In the genomic region with DNA sequence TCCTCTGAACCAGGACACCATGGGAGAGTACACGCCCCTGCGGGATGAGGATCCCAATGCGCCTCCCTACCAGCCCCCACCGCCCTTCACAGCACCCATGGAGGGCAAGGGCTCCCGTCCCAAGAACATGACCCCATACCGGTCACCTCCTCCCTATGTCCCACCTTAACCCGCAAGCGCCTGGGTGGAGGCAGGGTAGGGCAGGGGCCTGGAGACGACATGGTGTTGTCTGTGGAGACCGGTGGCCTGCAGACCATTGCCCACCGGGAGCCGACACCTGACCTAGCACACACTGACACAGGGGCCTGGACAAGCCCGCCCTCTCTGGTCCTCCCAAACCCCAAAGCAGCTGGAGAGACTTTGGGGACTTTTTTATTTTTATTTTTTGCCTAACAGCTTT, we compare ENCODE assay signal across 17 cellular contexts. TPM values are rescaled to one million over a fixed set of nuclear protein-coding genes. Genes with fewer than 3 reads are reported as not detected.
DNase-seq lines count a peak whose midpoint lies in the region; ATAC-seq and TF ChIP-seq lines count a peak whose summit lies in the region.
"Had no signal": no experiment of that assay in that cellular context is flagged by ENCODE, and none has a peak within 500 bp of the region (broad histone marks: within the 10 kb centered on the region; RNA-seq: fewer than 3 reads in every experiment).

No MANE protein-coding gene starts in this region.

- H3K27me3 Mint-ChIP-seq in brain (no peaks in the 10 kb centered on the region), neural progenitor cell (ENCODE audit: insufficient read depth, low read depth) (peaks cover 3% of the 10 kb centered on the region)
- H3K27me3 Mint-ChIP-seq: B cell had no signal

- CTCF ChIA-PET in HEK293T (lab: Yijun Ruan, JAX): interaction anchor here (1.1 kb wide), 1 partner anchor 84 kb away, joined by 3 read pairs; no protein-coding TSS in a partner anchor

- H2AFZ ChIP-seq in neural progenitor cell (replicated peaks): no peak overlapping the region

- H3K4me3 Mint-ChIP-seq in brain: no peak overlapping the region
- H3K4me3 Mint-ChIP-seq in neural progenitor cell: no peak overlapping the region
- H3K4me3 Mint-ChIP-seq: B cell; CD8-positive, alpha-beta T cell had no signal

- H3K4me1 Mint-ChIP-seq in brain (peaks cover 36% of the 10 kb centered on the region), neural progenitor cell (peaks cover 38% of the 10 kb centered on the region)
- H3K4me1 Mint-ChIP-seq: B cell had no signal

- TF ChIP-seq POLR2A in testis (IDR thresholded peaks at IDR 0.05): no peak

- peaks cover 10% of the 10 kb centered on the region for H3F3A ChIP-seq in neural progenitor cell (ENCODE audit: low read depth)

- H3K36me3 ChIP-seq in right atrium auricular region (peaks cover 45% of the 10 kb centered on the region), neural progenitor cell (no peaks in the 10 kb centered on the region), testis (ENCODE audit: low read depth, missing control alignments) (no peaks in the 10 kb centered on the region)

- H3K4me3 ChIP-seq in right atrium auricular region (no peak overlapping the region), neural progenitor cell (no peak overlapping the region), testis (no peak overlapping the region)
- H3K4me3 ChIP-seq: BLaER1 treated with 17β-estradiol and CSF1 and Interleukin-3, amounts not matched to agents 10 nM and 100 nM; HAP-1 had no signal

- TF ChIP-seq CTCF in right atrium auricular region (IDR thresholded peaks at IDR 0.05) (no peak), brain (conservative IDR thresholded peaks at IDR 0.05) (no peak), neural progenitor cell (IDR thresholded peaks at IDR 0.05) (no peak), testis (IDR thresholded peaks at IDR 0.05) (no peak)

- peaks cover 0 to 2% (median 0%) of the 10 kb centered on the region in 5 experiments for H3K9me3 Mint-ChIP-seq in brain
- no peaks in the 10 kb centered on the region for H3K9me3 Mint-ChIP-seq in neural progenitor cell
- H3K9me3 Mint-ChIP-seq: CD8-positive, alpha-beta T cell had no signal

- H3K4me1 ChIP-seq in right atrium auricular region (peaks cover 0 to 22% of the 10 kb centered on the region in 2 donors), neural progenitor cell (peaks cover 19% of the 10 kb centered on the region), testis (peaks cover 38% of the 10 kb centered on the region)
- H3K4me1 ChIP-seq: HAP-1 had no signal

- intact Hi-C loops in Right ventricle myocardium inferior (cut with DNase I): no loop called here
- intact Hi-C loops in testis (cut with DNase I; ENCODE audit: low total_unique reads): no loop called here

- ATAC-seq in Right ventricle myocardium inferior: peak; percentile 18
- ATAC-seq: CD8-positive, alpha-beta T cell had no signal

- WGBS in testis, 2 donors: 90 to 91% methylated on average over 7 to 13 of the region's 13 CpGs

- H3K27ac ChIP-seq in right atrium auricular region (no peak overlapping the region), neural progenitor cell (no peak overlapping the region), testis (peak overlapping the region; percentile 65 to 81)
- H3K27ac ChIP-seq: BLaER1 treated with 17β-estradiol and CSF1 and Interleukin-3, amounts not matched to agents 10 nM and 100 nM; HL-60 had no signal

- H4K20me1 ChIP-seq in neural progenitor cell (ENCODE audit: low read depth): peaks cover 22% of the 10 kb centered on the region

- H3K27me3 ChIP-seq in right atrium auricular region: no peaks in the 10 kb centered on the region
- no peaks in the 10 kb centered on the region for H3K27me3 ChIP-seq in neural progenitor cell
- no peaks in the 10 kb centered on the region for H3K27me3 ChIP-seq in testis
- H3K27me3 ChIP-seq: BLaER1 treated with 17β-estradiol and CSF1 and Interleukin-3, amounts not matched to agents 10 nM and 100 nM had no signal

- H3K9me3 ChIP-seq in right atrium auricular region (no peaks in the 10 kb centered on the region), neural progenitor cell (ENCODE audit: low read depth) (no peaks in the 10 kb centered on the region), testis (no peaks in the 10 kb centered on the region)
- H3K9me3 ChIP-seq: BLaER1 treated with 17β-estradiol and CSF1 and Interleukin-3, amounts not matched to agents 10 nM and 100 nM; HAP-1 had no signal

- H3K79me2 ChIP-seq in neural progenitor cell (ENCODE audit: low read depth): peaks cover 13% of the 10 kb centered on the region

- H3K4me2 ChIP-seq in neural progenitor cell: no peak overlapping the region
- H3K4me2 ChIP-seq: BLaER1 treated with 17β-estradiol and CSF1 and Interleukin-3, amounts not matched to agents 10 nM and 100 nM had no signal

- H3K36me3 Mint-ChIP-seq in brain (peaks cover 36% of the 10 kb centered on the region), neural progenitor cell (peaks cover 21% of the 10 kb centered on the region)

- peak overlapping the region in 4 of 5 experiments; percentile 46 to 99 (median 84) for H3K27ac Mint-ChIP-seq in brain
- peak overlapping the region; percentile 87 for H3K27ac Mint-ChIP-seq in neural progenitor cell
- H3K27ac Mint-ChIP-seq: B cell; CD8-positive, alpha-beta T cell had no signal

- H3K9ac ChIP-seq in neural progenitor cell: no peak overlapping the region
- H3K9ac ChIP-seq: BLaER1 treated with 17β-estradiol and CSF1 and Interleukin-3, amounts not matched to agents 10 nM and 100 nM had no signal

- DNase-seq in Right ventricle myocardium inferior (ENCODE audit: missing footprints) (no peak), right atrium auricular region (ENCODE audit: low spot score) (no peak), neural progenitor cell (ENCODE audit: low spot score) (no peak), testis (no peak), DMS114 treated with DMSO at 0.1 percent for 48 hours (lab: John Stamatoyannopoulos, UW; ENCODE audit: unreplicated experiment) (no peak), HEK293T (ENCODE audit: extremely low spot score) (no peak), NCI-H748 treated with DMSO at 0.1 percent for 48 hours (lab: John Stamatoyannopoulos, UW) (no peak)
- DNase-seq: CD8-positive, alpha-beta T cell; COR-L47; DMS153; DMS79; GDM1 had no signal

- POLR2A ChIA-PET in HEK293T (lab: Yijun Ruan, JAX): no interaction called here

TF ChIP-seq in HEK293T, 16 proteins besides CTCF, POLR2A, EP300 and RAD21:
- TF ChIP-seq LEF1 (IDR thresholded peaks at IDR 0.05; ENCODE audit: borderline replicate concordance) (no peak), NFRKB (IDR thresholded peaks at IDR 0.05) (no peak), SP1 (IDR thresholded peaks at IDR 0.05) (no peak), FOXA1 (IDR thresholded peaks at IDR 0.05) (no peak), FOXM1 (IDR thresholded peaks at IDR 0.05; ENCODE audit: borderline replicate concordance) (no peak), CTBP1 (IDR thresholded peaks at IDR 0.05; ENCODE audit: borderline replicate concordance) (no peak), ARNT (IDR thresholded peaks at IDR 0.05) (no peak), TARDBP (IDR thresholded peaks at IDR 0.05) (no peak), HDGF (IDR thresholded peaks at IDR 0.05; ENCODE audit: borderline replicate concordance) (no peak), L3MBTL2 (conservative IDR thresholded peaks at IDR 0.05) (no peak), ZNF384 (IDR thresholded peaks at IDR 0.05) (no peak), SUZ12 (IDR thresholded peaks at IDR 0.05) (no peak), FOXK2 (IDR thresholded peaks at IDR 0.05) (no peak), BHLHE40 (IDR thresholded peaks at IDR 0.05; ENCODE audit: borderline replicate concordance) (no peak), ELF4 (IDR thresholded peaks at IDR 0.05) (no peak)
- TF ChIP-seq, protein P1, sequence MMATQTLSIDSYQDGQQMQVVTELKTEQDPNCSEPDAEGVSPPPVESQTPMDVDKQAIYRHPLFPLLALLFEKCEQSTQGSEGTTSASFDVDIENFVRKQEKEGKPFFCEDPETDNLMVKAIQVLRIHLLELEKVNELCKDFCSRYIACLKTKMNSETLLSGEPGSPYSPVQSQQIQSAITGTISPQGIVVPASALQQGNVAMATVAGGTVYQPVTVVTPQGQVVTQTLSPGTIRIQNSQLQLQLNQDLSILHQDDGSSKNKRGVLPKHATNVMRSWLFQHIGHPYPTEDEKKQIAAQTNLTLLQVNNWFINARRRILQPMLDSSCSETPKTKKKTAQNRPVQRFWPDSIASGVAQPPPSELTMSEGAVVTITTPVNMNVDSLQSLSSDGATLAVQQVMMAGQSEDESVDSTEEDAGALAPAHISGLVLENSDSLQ (IDR thresholded peaks at IDR 0.05): no peak

RNA-seq across cellular contexts. Expression of a gene that starts 21.2 kb away (rescaled TPM):
- 0.27 TPM for total RNA-seq in Right ventricle myocardium inferior
- total RNA-seq in right atrium auricular region: under 1 TPM; 0.41 to 0.63 TPM
- polyA plus RNA-seq in brain (ENCODE audit: insufficient read depth, low read depth, low replicate concordance): 11.8 TPM
- total RNA-seq in neural progenitor cell (ENCODE audit: low replicate concordance): 0.17 and 0.53 TPM in 2 replicates
- total RNA-seq in testis: 10 to 100 TPM; 18.9 to 25.3 TPM
- 9.9 TPM for polyA plus RNA-seq in testis (ENCODE audit: insufficient read depth, low read depth, low replicate concordance)

Comparison
In these comparisons a context has a peak if more than half of its experiments do, and no peak if none do; other contexts are left out.
1. H3K27ac ChIP-seq: peak in testis (2 of 2); none in right atrium auricular region (0 of 2) and neural progenitor cell (single experiment).
2. RNA of a gene that starts 21.2 kb away (total RNA-seq): 18.9 to 25.3 TPM in testis; 0.41 to 0.63 TPM in right atrium auricular region, 0.27 TPM in Right ventricle myocardium inferior (single experiment) and 0.17 to 0.53 TPM in neural progenitor cell; every median in the first group is over 10 times any median in the second.